Comparison of ENCODE assay signal across 15 cellular contexts in genomic region chr9:115167175-115167574, GRCh38. TPM values are rescaled to one million over a fixed set of nuclear protein-coding genes. Genes with fewer than 3 reads are reported as not detected.
A peak's percentile ranks its signal among the peaks of the same experiment; 100 is the strongest.
DNase-seq lines count a peak whose midpoint lies in the region; TF ChIP-seq lines count a peak whose summit lies in the region.
"Had no signal": no experiment of that assay in that cellular context is flagged by ENCODE, and none has a peak within 500 bp of the region (broad histone marks: within the 10 kb centered on the region; RNA-seq: fewer than 3 reads in every experiment).

No MANE protein-coding gene starts in this region.

- peaks cover 27% of the 10 kb centered on the region for H3K4me1 Mint-ChIP-seq in type B pancreatic cell (ENCODE audit: unreplicated experiment)
- H3K4me1 Mint-ChIP-seq: IgD-negative memory B cell had no signal

- DNase-seq in GM23248 = peak; percentile 87
- DNase-seq in SK-MEL-5 (ENCODE audit: low read depth, low spot score) = peak; percentile 58
- peak; percentile 88 for DNase-seq in fibroblast of gingiva (ENCODE audit: low read depth)
- peak; percentile 96 for DNase-seq in renal cortical epithelial cell (ENCODE audit: low read depth)
- DNase-seq in anterior cingulate cortex (lab: John Stamatoyannopoulos, UW) = no peak
- DNase-seq in hepatocyte (ENCODE audit: low spot score) = no peak
- DNase-seq in stimulated activated naive CD4-positive, alpha-beta T cell (lab: John Stamatoyannopoulos, UW) = no peak
- no peak for DNase-seq in type B pancreatic cell (ENCODE audit: extremely low spot score, unreplicated experiment)
- DNase-seq: activated T-cell treated with anti-CD3 and anti-CD28 coated beads, Interleukin-2, amount 50 U/mL, for 24 hours; body of pancreas; kidney; NCI-H1694; NCI-H774; right lobe of liver had no signal

- H3K79me2 ChIP-seq in GM23248 (ENCODE audit: insufficient read depth) = no peaks in the 10 kb centered on the region
- H3K79me2 ChIP-seq in hepatocyte = no peaks in the 10 kb centered on the region

- no peak overlapping the region for H3K4me3 Mint-ChIP-seq in type B pancreatic cell
- H3K4me3 Mint-ChIP-seq: activated T-cell treated with anti-CD3 and anti-CD28 coated beads, Interleukin-2, amount 50 U/mL, for 24 hours; IgD-negative memory B cell had no signal

- H3K4me3 ChIP-seq in GM23248 (no peak overlapping the region), hepatocyte (no peak overlapping the region)
- H3K4me3 ChIP-seq: body of pancreas, right lobe of liver had no signal

- no peak overlapping the region for H3K27ac Mint-ChIP-seq in type B pancreatic cell
- H3K27ac Mint-ChIP-seq: activated T-cell treated with anti-CD3 and anti-CD28 coated beads, Interleukin-2, amount 50 U/mL, for 24 hours; IgD-negative memory B cell had no signal

- H3K4me2 ChIP-seq in GM23248 (ENCODE audit: unreplicated experiment) (peak overlapping the region; percentile 29), hepatocyte (no peak overlapping the region)

- H3K9me3 Mint-ChIP-seq in type B pancreatic cell = peaks cover 12% of the 10 kb centered on the region
- H3K9me3 Mint-ChIP-seq: activated T-cell treated with anti-CD3 and anti-CD28 coated beads, Interleukin-2, amount 50 U/mL, for 24 hours; IgD-negative memory B cell had no signal

- H3K27ac ChIP-seq in GM23248 (no peak overlapping the region), hepatocyte (no peak overlapping the region)
- H3K27ac ChIP-seq: body of pancreas, right lobe of liver had no signal

- H2AFZ ChIP-seq in GM23248 (no peak overlapping the region), hepatocyte (no peak overlapping the region)

- no peaks in the 10 kb centered on the region for H4K20me1 ChIP-seq in GM23248 (ENCODE audit: insufficient read depth)
- no peaks in the 10 kb centered on the region for H4K20me1 ChIP-seq in hepatocyte (ENCODE audit: insufficient read depth, poor library complexity, severe bottlenecking)

- H3K9me3 ChIP-seq in GM23248 (ENCODE audit: low read depth) (no peaks in the 10 kb centered on the region), hepatocyte (ENCODE audit: low read depth) (no peaks in the 10 kb centered on the region)
- H3K9me3 ChIP-seq: body of pancreas, right lobe of liver had no signal

- no peak overlapping the region for H3K9ac ChIP-seq in GM23248

- in situ Hi-C loops in GM23248 (cut with MboI) = no loop called here
- in situ Hi-C loops in SK-MEL-5 (cut with HindIII; ENCODE audit: low pct_unique_long_range_greater_than_20kb, low sequenced_read_pairs) = no loop called here

- TF ChIP-seq CTCF in hepatocyte (IDR thresholded peaks at IDR 0.05; ENCODE audit: poor library complexity) (no peak), type B pancreatic cell (conservative IDR thresholded peaks at IDR 0.05) (no peak)

- WGBS in GM23248 (ENCODE audit: low coverage in 1 of 2, low lambda C conversion rate in 2 of 2, missing lambda C conversion rate in 2 of 2), 2 experiments = 0% methylated on average over 3 of the region's 3 CpGs
- 56% methylated on average over 3 of the region's 3 CpGs for WGBS in hepatocyte (ENCODE audit: low lambda C conversion rate, missing lambda C conversion rate)

- no peaks in the 10 kb centered on the region for H3K27me3 ChIP-seq in GM23248 (replicated peaks; ENCODE audit: insufficient read depth)
- H3K27me3 ChIP-seq in hepatocyte = no peaks in the 10 kb centered on the region
- H3K27me3 ChIP-seq: body of pancreas, right lobe of liver had no signal

- H3K4me1 ChIP-seq in GM23248 (ENCODE audit: insufficient read depth) (peaks cover 34% of the 10 kb centered on the region), hepatocyte (ENCODE audit: insufficient read depth) (no peaks in the 10 kb centered on the region)
- H3K4me1 ChIP-seq: body of pancreas, right lobe of liver had no signal

- H3K9me2 ChIP-seq in GM23248 (ENCODE audit: insufficient read depth) (no peaks in the 10 kb centered on the region), hepatocyte (replicated peaks; ENCODE audit: insufficient read depth) (no peaks in the 10 kb centered on the region)

- H3K36me3 Mint-ChIP-seq in type B pancreatic cell = peaks cover 5% of the 10 kb centered on the region
- H3K36me3 Mint-ChIP-seq: IgD-negative memory B cell had no signal

- H3K36me3 ChIP-seq in GM23248 (ENCODE audit: low read depth) (no peaks in the 10 kb centered on the region), hepatocyte (replicated peaks; ENCODE audit: insufficient read depth, low read depth) (no peaks in the 10 kb centered on the region)
- H3K36me3 ChIP-seq: right lobe of liver had no signal

- peaks cover 26% of the 10 kb centered on the region for H3F3A ChIP-seq in GM23248 (ENCODE audit: insufficient read depth)

- peaks cover 4% of the 10 kb centered on the region for H3K27me3 Mint-ChIP-seq in type B pancreatic cell
- H3K27me3 Mint-ChIP-seq: IgD-negative memory B cell had no signal

RNA-seq across cellular contexts. Expression of gene TNC, which starts 49.2 kb away (rescaled TPM):
- 319 and 372 TPM in 2 replicates for total RNA-seq in GM23248 (2014; rRNA removed; shearing (Covaris generic))
- 165 and 168 TPM in 2 replicates for polyA plus RNA-seq in GM23248 (2016; fragmentation: Nextera tagmentation; extraction: Ambion mirVana)
- 106 and 132 TPM in 2 replicates for total RNA-seq in SK-MEL-5 (2014; rRNA removed; shearing (Covaris generic))
- 400 and 552 TPM in 2 replicates for polyA plus RNA-seq in SK-MEL-5 (2015; cell fraction: cytosol; rRNA removed)
- polyA plus RNA-seq in SK-MEL-5 (2015; cell fraction: nucleus; rRNA removed) = 171 and 226 TPM in 2 replicates
- 215 and 425 TPM in 2 replicates for total RNA-seq in renal cortical epithelial cell
- total RNA-seq in hepatocyte = 18.1 and 20.9 TPM in 2 replicates
- 12.7 and 24.6 TPM in 2 replicates for polyA plus RNA-seq in hepatocyte
- total RNA-seq in type B pancreatic cell (ENCODE audit: low replicate concordance) = 16.1 and 95.2 TPM in 2 replicates
- polyA plus RNA-seq: IgD-negative memory B cell had no signal

Comparison
In these comparisons a context has a peak if more than half of its experiments do, and no peak if none do; other contexts are left out.
1. DNase-seq: peak in GM23248 (single experiment), SK-MEL-5 (single experiment), fibroblast of gingiva (single experiment) and renal cortical epithelial cell (single experiment); none in anterior cingulate cortex (0 of 58), hepatocyte (single experiment), stimulated activated naive CD4-positive, alpha-beta T cell (0 of 6) and type B pancreatic cell (single experiment).